Comparison of ENCODE assay signal across 8 cellular contexts in genomic region chr20:46022411-46023147, GRCh38. TPM values are rescaled to one million over a fixed set of nuclear protein-coding genes. Genes with fewer than 3 reads are reported as not detected.
DNase-seq lines count a peak whose midpoint lies in the region; ATAC-seq and TF ChIP-seq lines count a peak whose summit lies in the region.

No MANE protein-coding gene starts in this region.

- H3K27ac ChIP-seq in left lung = no peak overlapping the region

- no peaks in the 10 kb centered on the region for H3K36me3 ChIP-seq in left lung

- H3K4me3 ChIP-seq in left lung = peak overlapping the region in 1 of 2 donors; percentile 46

- intact Hi-C loops in left lung (cut with DNase I) = no loop called here

- TF ChIP-seq CTCF in GM12872 (IDR thresholded peaks at IDR 0.05; ENCODE audit: insufficient read depth, low read depth, low read length) = peak; percentile 92
- peak; percentile 54 to 70 for TF ChIP-seq CTCF in left lung (IDR thresholded peaks at IDR 0.05)

- H3K9me3 ChIP-seq in left lung = no peaks in the 10 kb centered on the region

- H3K27me3 ChIP-seq in left lung = peaks cover 9 to 97% of the 10 kb centered on the region in 2 donors

- peak; percentile 76 for ATAC-seq in left lung
- ATAC-seq in GM19395 (IDR thresholded peaks at IDR 0.05; ENCODE audit: unreplicated experiment) = no peak

- DNase-seq in NCI-H146 treated with DMSO at 0.1 percent for 48 hours (lab: John Stamatoyannopoulos, UW; ENCODE audit: unreplicated experiment) (peak; percentile 21), left lung (peak; percentile 67 to 95), cortex of kidney (lab: John Stamatoyannopoulos, UW) (no peak)
- DNase-seq in activated CD4-positive, CD25-positive, alpha-beta regulatory T cell treated with anti-CD3 and anti-CD28 coated beads, Interleukin-2, amount 50 U/mL, for 72 hours = peak; percentile 86
- peak; percentile 58 for DNase-seq in central memory CD4-positive, alpha-beta T cell
- DNase-seq in stimulated activated CD4-positive, alpha-beta T cell treated with anti-CD3 and anti-CD28 coated beads, TNF-alpha, amount 100 ng/mL, for 4 hours (ENCODE audit: low read depth in 3 of 3) = peak; percentile 59 to 66 (median 63)

- H3K4me1 ChIP-seq in left lung = peaks cover 3 to 26% of the 10 kb centered on the region in 2 donors

RNA-seq across cellular contexts. Expression of gene SLC12A5, which starts 6.4 kb away (rescaled TPM):
- 1 to 10 TPM in 1 of 2 donors, under 1 TPM in 1; 0.71 to 1.5 TPM for total RNA-seq in left lung

RNA-seq across cellular contexts. Expression of gene MMP9, which starts 13.9 kb away (rescaled TPM):
- 10 to 100 TPM in 1 of 2 donors, 1 to 10 TPM in 1; 2.5 to 25.8 TPM for total RNA-seq in left lung

RNA-seq across cellular contexts. Expression of gene ZNF335, which starts 50.6 kb away (rescaled TPM):
- total RNA-seq in left lung = 10 to 100 TPM; 15.3 to 23.3 TPM
